ENCODE assay signal across 3 cellular contexts in the genomic region with DNA sequence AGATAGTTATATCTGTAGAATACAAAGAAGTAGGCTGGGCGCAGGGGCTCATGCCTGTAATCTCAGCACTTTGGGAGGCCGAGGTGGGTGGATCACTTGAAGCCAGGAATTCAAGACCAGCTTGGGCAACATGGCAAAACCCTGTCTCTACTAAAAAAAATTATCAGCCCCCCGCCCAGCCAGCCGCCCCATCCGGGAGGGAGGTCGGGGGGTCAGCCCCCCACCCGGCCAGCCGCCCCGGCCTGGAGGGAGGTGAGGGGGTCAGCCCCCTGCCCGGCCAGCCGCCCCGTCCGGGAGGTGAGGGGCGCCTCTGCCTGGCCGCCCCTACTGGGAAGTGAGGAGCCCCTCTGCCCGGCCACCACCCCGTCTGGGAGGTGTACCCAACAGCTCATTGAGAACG. TPM values are rescaled to one million over a fixed set of nuclear protein-coding genes. Genes with fewer than 3 reads are reported as not detected.
"Had no signal": no experiment of that assay in that cellular context is flagged by ENCODE, and none has a peak within 500 bp of the region (broad histone marks: within the 10 kb centered on the region; RNA-seq: fewer than 3 reads in every experiment).

No MANE protein-coding gene starts in this region.

RNA-seq across cellular contexts. Expression of gene USP6, which starts 27.0 kb away (rescaled TPM):
- total RNA-seq: lung microvascular endothelial cell had no signal
- polyA plus RNA-seq: keratinocyte, mammary epithelial cell had no signal
